ENCODE assay signal across 14 cellular contexts in genomic region chr11:118715245-118715807, GRCh38. TPM values are rescaled to one million over a fixed set of nuclear protein-coding genes. Genes with fewer than 3 reads are reported as not detected.
A peak's percentile ranks its signal among the peaks of the same experiment; 100 is the strongest.
DNase-seq lines count a peak whose midpoint lies in the region; ATAC-seq and TF ChIP-seq lines count a peak whose summit lies in the region.
"Had no signal": no experiment of that assay in that cellular context is flagged by ENCODE, and none has a peak within 500 bp of the region (broad histone marks: within the 10 kb centered on the region; RNA-seq: fewer than 3 reads in every experiment).

No MANE protein-coding gene starts in this region.

- no peak overlapping the region for H3K4me3 ChIP-seq in AG04450 (ENCODE audit: low read depth, low read length)
- no peak overlapping the region for H3K4me3 ChIP-seq in left lung
- H3K4me3 ChIP-seq: HAP-1 had no signal

- H3K9me3 ChIP-seq in AG04450 (ENCODE audit: control insufficient read depth, insufficient read depth, low read length) (no peaks in the 10 kb centered on the region), left lung (no peaks in the 10 kb centered on the region)
- H3K9me3 ChIP-seq: HAP-1 had no signal

- intact Hi-C loops in left lung (cut with DNase I) = no loop called here

- no peaks in the 10 kb centered on the region for H3K9me3 Mint-ChIP-seq in WTC11
- H3K9me3 Mint-ChIP-seq: CD8-positive, alpha-beta T cell had no signal

- CTCF ChIA-PET in AG04450 (lab: Charles Lee) (interaction anchor here (0.9 to 1.3 kb wide), 2 partner anchors 10 to 26 kb away, joined by 4 to 7 read pairs; no protein-coding TSS in a partner anchor), WTC11 (lab: Charles Lee) (interaction anchor here (0.7 to 1.4 kb wide), 7 partner anchors 18 to 221 kb away, joined by 3 to 18 read pairs (median 3); no protein-coding TSS in a partner anchor)

- peaks cover 28% of the 10 kb centered on the region for H3K36me3 Mint-ChIP-seq in WTC11
- H3K36me3 Mint-ChIP-seq: CD8-positive, alpha-beta T cell had no signal

- H3K27ac ChIP-seq in AG04450 (ENCODE audit: low read depth, low read length) = peak overlapping the region; percentile 39
- H3K27ac ChIP-seq in left lung = peak overlapping the region; percentile 1 to 46

- POLR2A ChIA-PET in AG04450 (lab: Yijun Ruan, JAX) (interaction anchor here (0.6 kb wide), 1 partner anchor 20 kb away, joined by 3 read pairs; no protein-coding TSS in a partner anchor), WTC11 (lab: Charles Lee) (interaction anchor here (0.6 to 1.6 kb wide), 10 partner anchors 16 to 113 kb away, joined by 3 to 9 read pairs (median 4); partner anchors contain the start of gene DDX6)

- H3K36me3 ChIP-seq in left lung = no peaks in the 10 kb centered on the region

- peak; percentile 91 for ATAC-seq in GM21723 (IDR thresholded peaks at IDR 0.05; ENCODE audit: unreplicated experiment)
- peak; percentile 71 for ATAC-seq in WTC11
- ATAC-seq in left lung = peak; percentile 84
- ATAC-seq: CD8-positive, alpha-beta T cell had no signal

- no peak for DNase-seq in AG04450 (ENCODE audit: low read depth, low spot score)
- no peak for DNase-seq in WTC11 (ENCODE audit: low spot score)
- no peak for DNase-seq in left lung
- DNase-seq in NCI-H146 treated with DMSO at 0.1 percent for 48 hours (lab: John Stamatoyannopoulos, UW; ENCODE audit: unreplicated experiment) = no peak
- DNase-seq in activated CD4-positive, alpha-beta T cell treated with anti-CD3 and anti-CD28 coated beads, Interleukin-2, amount 50 U/mL, for 48 hours = no peak
- no peak for DNase-seq in RPMI8226
- DNase-seq in activated CD4-positive, alpha-beta T cell treated with anti-CD3 and anti-CD28 coated beads for 4 hours = no peak
- DNase-seq: CD8-positive, alpha-beta T cell; cortex of kidney; NCI-H446; retina had no signal

- peak overlapping the region; percentile 89 for H3K4me3 Mint-ChIP-seq in WTC11
- H3K4me3 Mint-ChIP-seq: CD8-positive, alpha-beta T cell had no signal

- TF ChIP-seq CTCF in AG04450 (IDR thresholded peaks at IDR 0.05; ENCODE audit: low read depth, low read length) = no peak
- TF ChIP-seq CTCF in WTC11 (IDR thresholded peaks at IDR 0.05) = no peak
- TF ChIP-seq CTCF in left lung (IDR thresholded peaks at IDR 0.05) = no peak

- peak overlapping the region; percentile 99 for H3K27ac Mint-ChIP-seq in WTC11
- H3K27ac Mint-ChIP-seq: CD8-positive, alpha-beta T cell had no signal

- H3K27me3 ChIP-seq in AG04450 (ENCODE audit: control insufficient read depth, insufficient read depth, low read length) = peaks cover 3% of the 10 kb centered on the region
- H3K27me3 ChIP-seq in left lung = no peaks in the 10 kb centered on the region

- peaks cover 65% of the 10 kb centered on the region for H3K4me1 Mint-ChIP-seq in WTC11

- H3K4me1 ChIP-seq in left lung = peaks cover 0 to 10% of the 10 kb centered on the region in 2 donors

- no peaks in the 10 kb centered on the region for H3K27me3 Mint-ChIP-seq in WTC11 (ENCODE audit: low read depth)

TF ChIP-seq in WTC11, 78 proteins besides CTCF, POLR2A, EP300 and RAD21:
- 0 out of 2 replicates have a peak, but pooled peaks have one; percentile 6 for TF ChIP-seq ZBTB43 (CRISPR knock-in tag; IDR thresholded peaks at IDR 0.05)
- 0 out of 2 replicates have a peak, but pooled peaks have one; percentile 73 for TF ChIP-seq ERG (CRISPR knock-in tag; IDR thresholded peaks at IDR 0.05)
- no peak for TF ChIP-seq SMAD4 (CRISPR knock-in tag; IDR thresholded peaks at IDR 0.05)

RNA-seq across cellular contexts. Expression of gene TREH, which starts 35.9 kb away (rescaled TPM):
- polyA plus RNA-seq in AG04450 (2011; rRNA removed) = not detected in 2 replicates
- polyA minus RNA-seq in AG04450 (2011; rRNA and poly(A)+ RNA removed) = not detected in 2 replicates
- total RNA-seq in WTC11 (2021) (0.09 TPM in 1 of 3 replicates, not detected in the others), left lung (not detected)
- total RNA-seq: CD8-positive, alpha-beta T cell; T-helper 1 cell treated with Interleukin-12 subunit alpha and Interleukin-12 subunit beta and Interleukin-4 antibody, amounts not matched to agents 30 ng/mL and 1 ng/mL, for 36 hours had no signal
